1 cellular context compared by ENCODE assay signal in the genomic region with DNA sequence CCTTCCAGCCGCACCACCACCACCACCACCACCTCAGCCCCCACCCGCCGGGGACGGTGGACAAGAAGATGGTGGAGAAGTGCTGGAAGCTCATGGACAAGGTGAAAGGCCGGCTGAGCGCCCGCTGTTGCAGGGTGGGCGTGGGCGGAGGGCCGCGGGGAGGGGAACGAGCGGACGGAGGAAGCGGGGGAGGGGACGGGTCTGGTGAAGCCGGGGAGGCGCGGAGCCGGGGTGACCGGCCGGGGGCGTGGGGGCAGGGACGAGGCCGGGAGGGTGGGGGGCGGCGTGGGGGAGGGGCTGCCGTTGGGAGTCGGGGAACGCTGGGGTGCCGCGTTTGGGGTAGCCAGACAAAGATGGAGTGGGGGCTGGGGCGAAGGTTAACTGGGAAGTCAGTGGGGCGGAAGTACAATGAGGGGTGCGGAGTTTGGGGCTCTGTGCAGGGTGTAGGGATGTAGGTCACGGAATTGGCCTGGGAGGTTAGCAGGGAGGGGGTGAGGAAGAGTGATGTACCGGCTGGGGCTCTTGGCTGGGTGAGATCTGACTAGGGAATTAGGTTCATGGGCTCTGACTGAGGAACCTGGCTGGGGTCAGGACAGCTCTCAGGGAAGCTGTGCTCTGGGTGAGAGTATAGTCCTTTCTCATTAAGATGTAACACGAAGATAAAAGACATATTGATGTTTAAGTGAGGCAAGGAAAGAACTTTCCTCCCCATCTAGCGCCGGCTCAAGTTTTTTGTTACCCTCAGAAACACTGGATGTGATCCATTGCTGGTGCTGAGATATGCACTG.
TF ChIP-seq lines count a peak whose summit lies in the region.

No MANE protein-coding gene starts in this region.

TF ChIP-seq in IMR-90, 13 proteins besides CTCF, POLR2A, EP300 and RAD21:
- TF ChIP-seq, protein P1, sequence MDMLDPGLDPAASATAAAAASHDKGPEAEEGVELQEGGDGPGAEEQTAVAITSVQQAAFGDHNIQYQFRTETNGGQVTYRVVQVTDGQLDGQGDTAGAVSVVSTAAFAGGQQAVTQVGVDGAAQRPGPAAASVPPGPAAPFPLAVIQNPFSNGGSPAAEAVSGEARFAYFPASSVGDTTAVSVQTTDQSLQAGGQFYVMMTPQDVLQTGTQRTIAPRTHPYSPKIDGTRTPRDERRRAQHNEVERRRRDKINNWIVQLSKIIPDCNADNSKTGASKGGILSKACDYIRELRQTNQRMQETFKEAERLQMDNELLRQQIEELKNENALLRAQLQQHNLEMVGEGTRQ (IDR thresholded peaks at IDR 0.05; ENCODE audit: low read depth, low read length), result no peak
